27 cellular contexts compared by ENCODE assay signal in the genomic region with DNA sequence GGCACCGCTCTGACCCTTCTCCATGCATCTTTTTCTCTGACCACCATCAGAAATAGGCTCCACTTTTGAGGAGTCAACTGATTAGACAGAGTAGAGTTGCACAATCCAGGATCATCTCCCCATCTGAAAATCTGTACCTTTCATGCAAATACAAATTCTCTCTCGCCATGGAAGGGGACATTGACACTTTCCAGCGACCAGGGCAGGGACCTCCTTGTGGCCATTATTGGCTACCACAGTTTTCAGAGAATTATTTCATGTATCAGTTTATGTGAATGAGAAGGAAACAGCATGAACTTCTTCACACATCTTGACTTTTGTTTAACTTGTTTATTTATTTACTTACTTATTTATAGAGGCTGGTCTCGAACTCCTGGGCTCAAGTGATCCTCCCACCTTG.
"Had no signal": no experiment of that assay in that cellular context is flagged by ENCODE, and none has a peak within 500 bp of the region (broad histone marks: within the 10 kb centered on the region; RNA-seq: fewer than 3 reads in every experiment).

No MANE protein-coding gene starts in this region.

- H3K4me3 ChIP-seq: esophagus muscularis mucosa, heart left ventricle, left ventricle myocardium inferior, lung, mucosa of descending colon, ovary, prostate gland, spleen, suprapubic skin, tibial artery had no signal

- ATAC-seq: activated T-cell treated with anti-CD3 and anti-CD28 coated beads, Interleukin-2, amount 50 U/mL, for 4 hours; foreskin keratinocyte; heart left ventricle; mucosa of descending colon; T-helper 17 cell had no signal

- H3K9me3 ChIP-seq: ovary, prostate gland, suprapubic skin had no signal

- H3K9me3 Mint-ChIP-seq: activated T-helper 17 cell treated with anti-CD3 and anti-CD28 coated beads, Interleukin-2, amount 50 U/mL, for 72 hours; nephron had no signal

- H3K4me1 ChIP-seq: esophagus muscularis mucosa, foreskin keratinocyte, heart left ventricle, left ventricle myocardium inferior, prostate gland, spleen, suprapubic skin, tibial artery had no signal

- H3K4me1 Mint-ChIP-seq: activated T-helper 17 cell treated with anti-CD3 and anti-CD28 coated beads, Interleukin-2, amount 50 U/mL, for 72 hours; nephron; T-helper 17 cell had no signal

- H3K27me3 ChIP-seq: foreskin keratinocyte, ovary, suprapubic skin had no signal

- H3K27me3 Mint-ChIP-seq: activated T-helper 17 cell treated with anti-CD3 and anti-CD28 coated beads, Interleukin-2, amount 50 U/mL, for 72 hours had no signal

- H3K27ac ChIP-seq: esophagus muscularis mucosa, foreskin keratinocyte, heart left ventricle, left ventricle myocardium inferior, ovary, prostate gland, spleen, suprapubic skin, tibial artery had no signal

- H3K27ac Mint-ChIP-seq: activated CD4-positive, alpha-beta memory T cell treated with anti-CD3 and anti-CD28 coated beads for 36 hours; activated CD4-positive, alpha-beta T cell treated with anti-CD3 and anti-CD28 coated beads, Interleukin-2, amount 10 ng/mL, durations not matched to agents 24 days and 14 days; activated T-helper 17 cell treated with anti-CD3 and anti-CD28 coated beads, Interleukin-2, amount 50 U/mL, for 72 hours; nephron; T-helper 17 cell had no signal

- H3K4me3 Mint-ChIP-seq: activated CD4-positive, alpha-beta memory T cell treated with anti-CD3 and anti-CD28 coated beads for 36 hours; activated CD4-positive, alpha-beta T cell treated with anti-CD3 and anti-CD28 coated beads, Interleukin-2, amount 10 ng/mL, durations not matched to agents 24 days and 14 days; activated T-cell treated with anti-CD3 and anti-CD28 coated beads, Interleukin-2, amount 50 U/mL, for 4 hours; activated T-helper 17 cell treated with anti-CD3 and anti-CD28 coated beads, Interleukin-2, amount 50 U/mL, for 72 hours; nephron; T-helper 17 cell had no signal

- H3K36me3 ChIP-seq: esophagus muscularis mucosa, heart left ventricle, left ventricle myocardium inferior, ovary, prostate gland, spleen, suprapubic skin, tibial artery had no signal

- DNase-seq: activated CD4-positive, alpha-beta memory T cell treated with anti-CD3 and anti-CD28 coated beads for 36 hours; activated CD4-positive, alpha-beta T cell treated with anti-CD3 and anti-CD28 coated beads, Interleukin-2, amount 10 ng/mL, durations not matched to agents 24 days and 14 days; activated CD4-positive, CD25-positive, alpha-beta regulatory T cell treated with anti-CD3 and anti-CD28 coated beads, Interleukin-2, amount 50 U/mL, for 72 hours; activated gamma-delta T cell treated with Interleukin-2 at 50 U/mL for 16 hours; activated naive CD4-positive, alpha-beta T cell treated with anti-CD3 and anti-CD28 coated beads, Interleukin-2, amount 50 U/mL, for 16 hours; activated T-cell treated with anti-CD3 and anti-CD28 coated beads, Interleukin-2, amount 50 U/mL, for 4 hours; amniotic stem cell; caudate nucleus; foreskin keratinocyte; heart left ventricle; hypothalamus; left ventricle myocardium inferior; mesendoderm; mucosa of descending colon; ovary; retina; stimulated activated naive CD4-positive, alpha-beta T cell; T-helper 17 cell; T1000; tibial artery had no signal
